26 cellular contexts compared by ENCODE assay signal in genomic region chr4:42284030-42284429, GRCh38.
"Had no signal": no experiment of that assay in that cellular context is flagged by ENCODE, and none has a peak within 500 bp of the region (broad histone marks: within the 10 kb centered on the region; RNA-seq: fewer than 3 reads in every experiment).

No MANE protein-coding gene starts in this region.

- FAIRE-seq: kidney had no signal

- H3K36me3 ChIP-seq: esophagus muscularis mucosa, gastroesophageal sphincter, heart left ventricle, ovary, sigmoid colon, stomach, thyroid gland, vagina had no signal

- H3K27me3 ChIP-seq: dorsolateral prefrontal cortex, esophagus muscularis mucosa, foreskin keratinocyte, hepatocyte, ovary, sigmoid colon, stomach, thyroid gland, vagina had no signal

- H3K4me3 ChIP-seq: dorsolateral prefrontal cortex, esophagus muscularis mucosa, gastroesophageal sphincter, heart left ventricle, hepatocyte, lung, ovary, psoas muscle, sigmoid colon, stomach, thyroid gland, vagina had no signal

- H3K4me1 ChIP-seq: psoas muscle, sigmoid colon, thyroid gland, vagina had no signal

- ATAC-seq: foreskin keratinocyte; gastroesophageal sphincter; heart left ventricle; left lobe of liver; natural killer cell; psoas muscle; right cardiac atrium; stimulated activated effector memory CD8-positive, alpha-beta T cell treated with anti-CD3 and anti-CD28 coated beads, Interleukin-12 subunit alpha, Interleukin-12 subunit beta, amount 100 ng/mL, for 72 hours had no signal

- H3K9me3 ChIP-seq: esophagus muscularis mucosa, gastroesophageal sphincter, heart left ventricle, ovary, psoas muscle, sigmoid colon, stomach, thyroid gland, vagina had no signal

- DNase-seq: dorsolateral prefrontal cortex; effector CD4-positive, alpha-beta T cell; foreskin keratinocyte; heart left ventricle; kidney; natural killer cell; occipital lobe; ovary; posterior cingulate gyrus; psoas muscle; right cardiac atrium; sigmoid colon; stimulated activated CD4-positive, alpha-beta T cell treated with anti-CD3 and anti-CD28 coated beads, Interleukin-2, amount 100 ng/mL, for 24 hours; stimulated activated CD4-positive, alpha-beta T cell treated with anti-CD3 and anti-CD28 coated beads, Interleukin-4, amount 100 ng/mL, for 24 hours; stimulated activated naive CD4-positive, alpha-beta T cell treated with Interleukin-2 at 50 U/mL for 16 hours; stomach; thyroid gland; trophoblast cell had no signal

- H3K27ac ChIP-seq: dorsolateral prefrontal cortex, epithelial cell of prostate, esophagus muscularis mucosa, foreskin keratinocyte, gastroesophageal sphincter, heart left ventricle, hepatocyte, ovary, psoas muscle, sigmoid colon, stomach, thyroid gland, vagina had no signal
